Comparison of ENCODE assay signal across 9 cellular contexts in genomic region chr2:1972428-1972827, GRCh38.
A peak's percentile ranks its signal among the peaks of the same experiment; 100 is the strongest.
DNase-seq lines count a peak whose midpoint lies in the region; ATAC-seq, FAIRE-seq and TF ChIP-seq lines count a peak whose summit lies in the region.
"Had no signal": no experiment of that assay in that cellular context is flagged by ENCODE, and none has a peak within 500 bp of the region (broad histone marks: within the 10 kb centered on the region; RNA-seq: fewer than 3 reads in every experiment).

No MANE protein-coding gene starts in this region.

- H3K36me3 ChIP-seq in bronchial epithelial cell (ENCODE audit: control insufficient read depth, insufficient read depth, low read length): no peaks in the 10 kb centered on the region

- no peak overlapping the region for H3K27ac Mint-ChIP-seq in mesothelial cell of epicardium

- DNase-seq in Daoy (ENCODE audit: low read depth): peak; percentile 95
- peak; percentile 99 for DNase-seq in NCI-H2171 (lab: John Stamatoyannopoulos, UW)
- DNase-seq in bronchial epithelial cell (ENCODE audit: low read depth): peak; percentile 50
- DNase-seq in mesothelial cell of epicardium (ENCODE audit: low spot score in 2 of 2, unreplicated experiment in 2 of 2): peak; percentile 46 to 73
- DNase-seq in activated CD4-positive, CD25-positive, alpha-beta regulatory T cell treated with anti-CD3 and anti-CD28 coated beads, Interleukin-2, amount 50 U/mL, for 72 hours: no peak
- DNase-seq: stimulated activated CD4-positive, alpha-beta T cell treated with anti-CD3 and anti-CD28 coated beads, Interleukin-4, amount 100 ng/mL, for 24 hours had no signal

- H3K27me3 Mint-ChIP-seq in mesothelial cell of epicardium (ENCODE audit: low read depth): peaks cover 40% of the 10 kb centered on the region

- no peak for TF ChIP-seq CTCF in bronchial epithelial cell (IDR thresholded peaks at IDR 0.05; ENCODE audit: insufficient read depth, low read length, severe bottlenecking)
- no peak for TF ChIP-seq CTCF in mesothelial cell of epicardium (IDR thresholded peaks at IDR 0.05; ENCODE audit: unreplicated experiment)

- H3K4me3 Mint-ChIP-seq in mesothelial cell of epicardium: no peak overlapping the region

- no peak for ATAC-seq in GM19455 (IDR thresholded peaks at IDR 0.05; ENCODE audit: unreplicated experiment)
- no peak for ATAC-seq in GM18861 (IDR thresholded peaks at IDR 0.05; ENCODE audit: unreplicated experiment)
- ATAC-seq in GM21576 (IDR thresholded peaks at IDR 0.05; ENCODE audit: unreplicated experiment): no peak

- FAIRE-seq in bronchial epithelial cell (lab: Jason Lieb, UNC): no peak

- no peaks in the 10 kb centered on the region for H3K36me3 Mint-ChIP-seq in mesothelial cell of epicardium

- peaks cover 29% of the 10 kb centered on the region for H3K4me1 Mint-ChIP-seq in mesothelial cell of epicardium

- no peaks in the 10 kb centered on the region for H3K9me3 Mint-ChIP-seq in mesothelial cell of epicardium

- H3K4me3 ChIP-seq in bronchial epithelial cell (ENCODE audit: low read depth, low read length): no peak overlapping the region

- no peaks in the 10 kb centered on the region for H3K27me3 ChIP-seq in bronchial epithelial cell (ENCODE audit: control insufficient read depth, insufficient read depth, low read length)
